ENCODE assay signal across 8 cellular contexts in the genomic region with DNA sequence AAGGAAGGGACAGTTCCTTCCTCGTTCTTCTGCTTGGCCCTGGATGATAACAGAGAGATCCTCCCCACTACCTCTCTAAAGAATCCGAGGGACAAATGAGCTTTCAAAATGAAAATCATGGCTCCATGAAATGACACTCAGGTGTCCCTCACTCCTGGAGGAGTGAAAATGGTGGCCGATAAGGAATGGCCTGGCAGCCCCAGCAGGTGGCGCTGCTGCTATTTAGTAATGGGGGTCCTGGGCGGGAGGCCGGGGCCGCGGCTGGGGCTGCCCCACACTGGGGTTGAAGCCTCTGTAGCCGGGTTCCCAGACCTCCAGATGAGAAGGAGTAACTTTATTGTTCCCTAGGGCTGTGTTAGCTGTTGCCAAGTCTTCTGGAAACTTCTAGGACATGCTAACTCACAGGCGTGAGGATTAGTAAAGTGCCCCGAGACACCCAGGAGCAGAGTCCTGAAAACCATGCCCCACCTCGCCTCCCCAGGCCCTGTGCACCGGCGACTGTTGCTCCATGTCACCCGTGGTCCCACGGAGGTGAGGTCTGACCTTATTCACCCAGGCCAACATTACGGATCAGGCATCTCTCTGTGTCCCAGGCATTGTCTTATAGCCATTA.
DNase-seq lines count a peak whose midpoint lies in the region; ATAC-seq and TF ChIP-seq lines count a peak whose summit lies in the region.

No MANE protein-coding gene starts in this region.

- intact Hi-C loops in psoas muscle (cut with DNase I), result loop anchor here (2.0 to 10.0 kb wide), 11 partner anchors 100 to 1178 kb away; partner anchors contain the start of gene SMAD7 (in 1 of the 2)

- H3K27me3 ChIP-seq in cardiac muscle cell (no peaks in the 10 kb centered on the region), psoas muscle (ENCODE audit: insufficient read depth in 3 of 3, low read length in 2 of 3) (no peaks in the 10 kb centered on the region)

- peak; percentile 31 for DNase-seq in DMS79 treated with DMSO at 0.1 percent for 48 hours (lab: John Stamatoyannopoulos, UW)
- no peak for DNase-seq in DMS79 (lab: John Stamatoyannopoulos, UW)
- DNase-seq in HUDEP-2 (lab: John Stamatoyannopoulos, UW; ENCODE audit: unreplicated experiment in 76 of 76), result peak in 46 of 76 experiments; percentile 1 to 68 (median 34)
- peak; percentile 34 for DNase-seq in SK-N-DZ (ENCODE audit: low spot score)
- peak; percentile 73 for DNase-seq in activated naive CD8-positive, alpha-beta T cell treated with anti-CD3 and anti-CD28 coated beads for 36 hours
- peak; percentile 58 to 88 for DNase-seq in cardiac muscle cell (ENCODE audit: low read depth in 1 of 2, low spot score in 1 of 2)
- DNase-seq in psoas muscle, result peak; percentile 74 to 87

- H3K36me3 ChIP-seq in cardiac muscle cell (no peaks in the 10 kb centered on the region), psoas muscle (ENCODE audit: insufficient read depth in 1 of 2, low read depth in 1 of 2) (peaks cover 0 to 13% of the 10 kb centered on the region in 2 donors)

- peaks cover 5% of the 10 kb centered on the region for H3K4me1 ChIP-seq in cardiac muscle cell (ENCODE audit: low read depth)
- H3K4me1 ChIP-seq in psoas muscle, result peaks cover 35% of the 10 kb centered on the region

- H3K4me1 Mint-ChIP-seq in activated naive CD8-positive, alpha-beta T cell treated with anti-CD3 and anti-CD28 coated beads for 36 hours, result peaks cover 4% of the 10 kb centered on the region

- H3K27me3 Mint-ChIP-seq in activated naive CD8-positive, alpha-beta T cell treated with anti-CD3 and anti-CD28 coated beads for 36 hours, result no peaks in the 10 kb centered on the region

- no peak overlapping the region for H3K4me3 Mint-ChIP-seq in activated naive CD8-positive, alpha-beta T cell treated with anti-CD3 and anti-CD28 coated beads for 36 hours

- H3K9me3 Mint-ChIP-seq in activated naive CD8-positive, alpha-beta T cell treated with anti-CD3 and anti-CD28 coated beads for 36 hours, result no peaks in the 10 kb centered on the region

- WGBS in psoas muscle, 3 donors, result 38 to 41% (median 40%) methylated on average over 17 of the region's 17 CpGs

- H3K4me3 ChIP-seq in cardiac muscle cell (no peak overlapping the region), psoas muscle (no peak overlapping the region)

- ATAC-seq in psoas muscle (peak; percentile 59 to 78 (median 64)), HG03039 (IDR thresholded peaks at IDR 0.05; ENCODE audit: unreplicated experiment) (no peak)

- TF ChIP-seq CTCF in cardiac muscle cell (IDR thresholded peaks at IDR 0.05; ENCODE audit: low read depth, low read length) (peak; percentile 85), psoas muscle (IDR thresholded peaks at IDR 0.05) (peak; percentile 88)

- no peak overlapping the region for H3K27ac Mint-ChIP-seq in activated naive CD8-positive, alpha-beta T cell treated with anti-CD3 and anti-CD28 coated beads for 36 hours

- H3K9me3 ChIP-seq in cardiac muscle cell (ENCODE audit: low read depth) (no peaks in the 10 kb centered on the region), psoas muscle (no peaks in the 10 kb centered on the region)

- H3K36me3 Mint-ChIP-seq in activated naive CD8-positive, alpha-beta T cell treated with anti-CD3 and anti-CD28 coated beads for 36 hours, result no peaks in the 10 kb centered on the region

- H3K27ac ChIP-seq in cardiac muscle cell, result no peak overlapping the region
- peak overlapping the region; percentile 30 for H3K27ac ChIP-seq in psoas muscle
